ENCODE assay signal across 15 cellular contexts in genomic region chr3:98574157-98574556, GRCh38. TPM values are rescaled to one million over a fixed set of nuclear protein-coding genes. Genes with fewer than 3 reads are reported as not detected.
A peak's percentile ranks its signal among the peaks of the same experiment; 100 is the strongest.
DNase-seq lines count a peak whose midpoint lies in the region; ATAC-seq and TF ChIP-seq lines count a peak whose summit lies in the region.
"Had no signal": no experiment of that assay in that cellular context is flagged by ENCODE, and none has a peak within 500 bp of the region (broad histone marks: within the 10 kb centered on the region; RNA-seq: fewer than 3 reads in every experiment).

No MANE protein-coding gene starts in this region.

- TF ChIP-seq POLR2A in HCT116 (IDR thresholded peaks at IDR 0.05; ENCODE audit: borderline replicate concordance, extremely low read depth, insufficient read depth, insufficient read length) (no peak), lower leg skin (IDR thresholded peaks at IDR 0.05) (no peak), right lobe of liver (IDR thresholded peaks at IDR 0.05) (no peak)

- peak overlapping the region; percentile 72 for H3K27ac Mint-ChIP-seq in activated CD8-positive, alpha-beta T cell treated with anti-CD3 and anti-CD28 coated beads for 36 hours
- H3K27ac Mint-ChIP-seq: HFFc6 had no signal

- H3K9me3 ChIP-seq in HCT116 (ENCODE audit: control insufficient read depth in 1 of 2, insufficient read depth in 1 of 2, low read depth in 1 of 2, low read length in 2 of 2) (no peaks in the 10 kb centered on the region), right lobe of liver (no peaks in the 10 kb centered on the region)
- H3K9me3 ChIP-seq: tibial nerve had no signal

- H3K79me2 ChIP-seq in HCT116 (ENCODE audit: insufficient read depth, low read length), result peaks cover 4% of the 10 kb centered on the region; the same call in 1 of the 2 replicates

- intact Hi-C loops in HCT116 (cut with micrococcal nuclease) (loop anchor here (5.0 to 10.0 kb wide), 2 partner anchors 242 to 389 kb away; no protein-coding TSS in a partner anchor), lower leg skin (cut with DNase I; ENCODE audit: low total_unique reads) (no loop called here), right lobe of liver (cut with DNase I) (no loop called here)
- intact Hi-C loops in activated CD8-positive, alpha-beta T cell treated with anti-CD3 and anti-CD28 coated beads for 36 hours (cut with micrococcal nuclease), result loop anchor here (5.0 to 10.0 kb wide), 2 partner anchors 137 to 229 kb away; no protein-coding TSS in a partner anchor

- H3K27ac ChIP-seq in HCT116 (ENCODE audit: low read depth, low read length), result peak overlapping the region; percentile 93
- H3K27ac ChIP-seq in right lobe of liver, result no peak overlapping the region
- H3K27ac ChIP-seq: foreskin keratinocyte, tibial nerve had no signal

- POLR2A ChIA-PET in HCT116 (lab: Charles Lee), result interaction anchor here (0.7 to 1.4 kb wide), 4 partner anchors 10 to 243 kb away, joined by 3 to 7 read pairs (median 4); no protein-coding TSS in a partner anchor
- POLR2A ChIA-PET in activated CD8-positive, alpha-beta T cell treated with anti-CD3 and anti-CD28 coated beads for 36 hours (lab: Charles Lee), result interaction anchor here (0.9 to 2.5 kb wide), 4 partner anchors 10 to 19 kb away, joined by 3 to 9 read pairs (median 4); no protein-coding TSS in a partner anchor

- H3K9ac ChIP-seq in HCT116 (ENCODE audit: low read length), result peak overlapping the region; percentile 7; the same call in 1 of the 2 replicates

- no TSS peak for BruUV-seq in HCT116 (replicated peaks; lab: Mats Ljungman, UMichigan)

- H4K20me1 ChIP-seq in HCT116 (ENCODE audit: insufficient read depth), result no peaks in the 10 kb centered on the region

- no peaks in the 10 kb centered on the region for H3K9me2 ChIP-seq in HCT116 (ENCODE audit: insufficient read depth)

- peak; percentile 43; the same call in 1 of the 2 replicates for ATAC-seq in HCT116
- peak; percentile 74 for ATAC-seq in activated CD8-positive, alpha-beta T cell treated with anti-CD3 and anti-CD28 coated beads for 36 hours
- ATAC-seq in left lobe of liver, result no peak
- ATAC-seq in right lobe of liver, result no peak
- ATAC-seq: foreskin keratinocyte had no signal

- TF ChIP-seq CTCF in HCT116 (IDR thresholded peaks at IDR 0.05 in 2 of 3, conservative IDR thresholded peaks at IDR 0.05 in 1 of 3; ENCODE audit: borderline replicate concordance in 1 of 3, insufficient read depth in 1 of 3, low read depth in 2 of 3, low read length in 2 of 3) (no peak), lower leg skin (IDR thresholded peaks at IDR 0.05) (no peak), right lobe of liver (IDR thresholded peaks at IDR 0.05) (no peak)
- no peak for TF ChIP-seq CTCF in activated CD8-positive, alpha-beta T cell treated with anti-CD3 and anti-CD28 coated beads for 36 hours (IDR thresholded peaks at IDR 0.05)

- no peak overlapping the region for H3K4me3 ChIP-seq in HCT116 (replicated peaks in 1 of 2; ENCODE audit: low read depth in 1 of 2, low read length in 2 of 2)
- H3K4me3 ChIP-seq in lower leg skin (ENCODE audit: low read depth, poor library complexity, severe bottlenecking), result no peak overlapping the region
- no peak overlapping the region for H3K4me3 ChIP-seq in right lobe of liver
- H3K4me3 ChIP-seq: tibial nerve had no signal

- H3K36me3 ChIP-seq in HCT116 (ENCODE audit: control insufficient read depth in 1 of 2, insufficient read depth in 2 of 2, low read length in 2 of 2) (peaks cover 8 to 28% of the 10 kb centered on the region in 2 experiments; a peak in 3 of 4 replicates), right lobe of liver (peaks cover 0 to 15% (median 7%) of the 10 kb centered on the region in 4 donors)

- H3K4me1 ChIP-seq in HCT116 (ENCODE audit: control insufficient read depth in 1 of 2, insufficient read depth in 2 of 2, low read length in 2 of 2) (peaks cover 46 to 62% of the 10 kb centered on the region in 2 experiments), right lobe of liver (peaks cover 0 to 32% (median 2%) of the 10 kb centered on the region in 4 donors)
- H3K4me1 ChIP-seq: tibial nerve had no signal

- peaks cover 35% of the 10 kb centered on the region for H3K36me3 Mint-ChIP-seq in activated CD8-positive, alpha-beta T cell treated with anti-CD3 and anti-CD28 coated beads for 36 hours (ENCODE audit: low read depth)

- TF ChIP-seq RAD21 in HCT116 (IDR thresholded peaks at IDR 0.05; ENCODE audit: low read depth), result no peak

- peak overlapping the region; percentile 17; the same call in 1 of the 2 replicates for H3K4me2 ChIP-seq in HCT116 (ENCODE audit: low read length)

- 78 to 82% methylated on average over 6 of the region's 6 CpGs for WGBS in lower leg skin, 2 donors
- 66% methylated on average over 6 of the region's 6 CpGs for WGBS in right lobe of liver (ENCODE audit: insufficient coverage, low coverage, low lambda C conversion rate, missing lambda C conversion rate)

- no peaks in the 10 kb centered on the region for H3K27me3 Mint-ChIP-seq in activated CD8-positive, alpha-beta T cell treated with anti-CD3 and anti-CD28 coated beads for 36 hours

- DNase-seq in HCT116 (ENCODE audit: low read depth, low spot score), result no peak
- DNase-seq in NCI-H1105 treated with DMSO at 0.1 percent for 48 hours (lab: John Stamatoyannopoulos, UW), result peak; percentile 79
- DNase-seq in activated CD8-positive, alpha-beta T cell treated with anti-CD3 and anti-CD28 coated beads for 36 hours, result peak; percentile 36
- peak; percentile 65 for DNase-seq in putamen (ENCODE audit: low spot score)
- DNase-seq in left lobe of liver (ENCODE audit: low spot score), result no peak
- DNase-seq in lower leg skin (ENCODE audit: low spot score in 2 of 2), result no peak
- no peak for DNase-seq in right lobe of liver
- DNase-seq: CD8-positive, alpha-beta T cell; effector CD4-positive, alpha-beta T cell; foreskin keratinocyte; GDM1; HFFc6; NCI-H2081 had no signal

- peaks cover 3% of the 10 kb centered on the region for H3K9me3 Mint-ChIP-seq in activated CD8-positive, alpha-beta T cell treated with anti-CD3 and anti-CD28 coated beads for 36 hours
- H3K9me3 Mint-ChIP-seq: CD8-positive, alpha-beta T cell; HFFc6 had no signal

- no peaks in the 10 kb centered on the region for H3K27me3 ChIP-seq in HCT116 (ENCODE audit: insufficient read depth, low read length)
- H3K27me3 ChIP-seq in right lobe of liver, result no peaks in the 10 kb centered on the region
- H3K27me3 ChIP-seq: foreskin keratinocyte, tibial nerve had no signal

- RAD21 ChIA-PET in HCT116 (lab: Charles Lee; ENCODE audit: low non-redundant PET in 1 of 2, low total read pairs in 2 of 2, uncharacterized antibody in 2 of 2, unreplicated experiment in 2 of 2), result no interaction called here

- peaks cover 48% of the 10 kb centered on the region for H3K4me1 Mint-ChIP-seq in activated CD8-positive, alpha-beta T cell treated with anti-CD3 and anti-CD28 coated beads for 36 hours (ENCODE audit: low read depth)

- CTCF ChIA-PET in HCT116 (lab: Charles Lee), result interaction anchor here (0.7 to 2.2 kb wide), 9 partner anchors 10 to 252 kb away, joined by 3 to 12 read pairs (median 4); no protein-coding TSS in a partner anchor
- CTCF ChIA-PET in activated CD8-positive, alpha-beta T cell treated with anti-CD3 and anti-CD28 coated beads for 36 hours (lab: Charles Lee), result interaction anchor here (0.7 to 5.3 kb wide), 13 partner anchors 12 to 535 kb away, joined by 3 to 44 read pairs (median 5); partner anchors contain the start of gene CPOX

- H2AFZ ChIP-seq in HCT116 (ENCODE audit: low read depth, low read length, poor library complexity, severe bottlenecking), result no peak overlapping the region

- H3K4me3 Mint-ChIP-seq in activated CD8-positive, alpha-beta T cell treated with anti-CD3 and anti-CD28 coated beads for 36 hours, result peak overlapping the region; percentile 3
- H3K4me3 Mint-ChIP-seq: CD8-positive, alpha-beta T cell; HFFc6 had no signal

TF ChIP-seq in HCT116, 20 proteins besides CTCF, POLR2A, EP300 and RAD21:
- TF ChIP-seq ZBTB33 (IDR thresholded peaks at IDR 0.05; ENCODE audit: extremely low read depth, insufficient replicate concordance, low read length) (no peak), EGR1 (IDR thresholded peaks at IDR 0.05; ENCODE audit: low read depth) (0 out of 2 replicates have a peak, but pooled peaks have one; percentile 8), ZFX (IDR thresholded peaks at IDR 0.05) (no peak), ATF3 (IDR thresholded peaks at IDR 0.05) (no peak)

RNA-seq across cellular contexts. Expression of gene CPOX, which starts 19.3 kb away (rescaled TPM):
- total RNA-seq in HCT116 (2021; ENCODE audit: unreplicated experiment) (353 TPM), left lobe of liver (34.1 TPM), lower leg skin (10 to 100 TPM; 21.8 to 28.6 (median 25.0) TPM), right lobe of liver (10 to 100 TPM; 20.3 to 26.9 (median 22.6) TPM)
- polyA plus RNA-seq in HCT116 (2012), result 117 and 129 TPM in 2 replicates
- total RNA-seq in activated CD8-positive, alpha-beta T cell treated with anti-CD3 and anti-CD28 coated beads for 36 hours, result 10 to 100 TPM; 40.5 to 45.3 TPM

RNA-seq across cellular contexts. Expression of gene GPR15, which starts 42.4 kb away (rescaled TPM):
- total RNA-seq in HCT116 (2021; ENCODE audit: unreplicated experiment), result 1.1 TPM
- 1.1 and 1.6 TPM in 2 replicates for polyA plus RNA-seq in HCT116 (2012)
- 1 to 10 TPM; 1.4 to 2.2 TPM for total RNA-seq in activated CD8-positive, alpha-beta T cell treated with anti-CD3 and anti-CD28 coated beads for 36 hours
- total RNA-seq in left lobe of liver, result not detected
- total RNA-seq in lower leg skin, result not detected
- not detected for total RNA-seq in right lobe of liver
- total RNA-seq: astrocyte, foreskin keratinocyte, HFFc6, tibial nerve had no signal
- polyA plus RNA-seq: foreskin keratinocyte had no signal

RNA-seq across cellular contexts. Expression of gene CLDND1, which starts 51.5 kb away (rescaled TPM):
- total RNA-seq in HCT116 (2021; ENCODE audit: unreplicated experiment), result 472 TPM
- 307 and 351 TPM in 2 replicates for polyA plus RNA-seq in HCT116 (2012)
- total RNA-seq in activated CD8-positive, alpha-beta T cell treated with anti-CD3 and anti-CD28 coated beads for 36 hours, result 100 to 1,000 TPM; 190 to 198 TPM
- 34.8 TPM for total RNA-seq in left lobe of liver
- total RNA-seq in lower leg skin, result 100 to 1,000 TPM; 118 to 323 (median 215) TPM
- 10 to 100 TPM; 26.1 to 44.8 (median 34.9) TPM for total RNA-seq in right lobe of liver

Comparison
In these comparisons a context has a peak if more than half of its experiments do, and no peak if none do; other contexts are left out.
1. ATAC-seq: peak in HCT116 (single experiment) and activated CD8-positive, alpha-beta T cell treated with anti-CD3 and anti-CD28 coated beads for 36 hours (single experiment); none in left lobe of liver (single experiment) and right lobe of liver (0 of 4).
2. DNase-seq: peak in NCI-H1105 treated with DMSO at 0.1 percent for 48 hours (single experiment), activated CD8-positive, alpha-beta T cell treated with anti-CD3 and anti-CD28 coated beads for 36 hours (single experiment) and putamen (single experiment); none in HCT116 (single experiment), left lobe of liver (single experiment), lower leg skin (0 of 2) and right lobe of liver (0 of 3).
3. intact Hi-C loops: an anchor here in HCT116 (5.0 to 10.0 kb wide) and activated CD8-positive, alpha-beta T cell treated with anti-CD3 and anti-CD28 coated beads for 36 hours (5.0 to 10.0 kb wide); none called in lower leg skin and right lobe of liver.